Comparison of ENCODE assay signal across 8 cellular contexts in genomic region chr19:41192574-41193419, GRCh38. TPM values are rescaled to one million over a fixed set of nuclear protein-coding genes. Genes with fewer than 3 reads are reported as not detected.
DNase-seq lines count a peak whose midpoint lies in the region; ATAC-seq and TF ChIP-seq lines count a peak whose summit lies in the region.
"Had no signal": no experiment of that assay in that cellular context is flagged by ENCODE, and none has a peak within 500 bp of the region (broad histone marks: within the 10 kb centered on the region; RNA-seq: fewer than 3 reads in every experiment).

Gene CYP2S1, plus strand, starts transcription at chr19:41193219. Its CDS starts 46 bp downstream, at chr19:41193265.

- H3K4me1 Mint-ChIP-seq in activated CD8-positive, alpha-beta T cell treated with anti-CD3 and anti-CD28 coated beads for 36 hours (ENCODE audit: low read depth) = peaks cover 14% of the 10 kb centered on the region

- POLR2A ChIA-PET in activated CD8-positive, alpha-beta T cell treated with anti-CD3 and anti-CD28 coated beads for 36 hours (lab: Charles Lee) = no interaction called here

- no peaks in the 10 kb centered on the region for H3K36me3 ChIP-seq in Karpas-422 (ENCODE audit: insufficient read depth, low read length)

- H3K4me3 ChIP-seq in skin epidermis (peak within 1 kb of the TSS; percentile 35 to 56 (median 37)), Karpas-422 (ENCODE audit: low read length) (no peak within 1 kb of the TSS)

- H3K9me2 ChIP-seq in Karpas-422 (replicated peaks; ENCODE audit: insufficient read depth, low read length) = no peaks in the 10 kb centered on the region

- intact Hi-C loops in activated CD8-positive, alpha-beta T cell treated with anti-CD3 and anti-CD28 coated beads for 36 hours (cut with micrococcal nuclease) = no loop called here
- intact Hi-C loops in left cardiac atrium (cut with DNase I) = no loop called here

- H2AFZ ChIP-seq in Karpas-422 (ENCODE audit: low read length) = no peak within 1 kb of the TSS

- no peak within 1 kb of the TSS for H3K9ac ChIP-seq in Karpas-422 (ENCODE audit: low read length)

- no peaks in the 10 kb centered on the region for H4K20me1 ChIP-seq in Karpas-422 (ENCODE audit: insufficient read depth, low read depth, low read length)

- no peak within 1 kb of the TSS for H3K27ac Mint-ChIP-seq in activated CD8-positive, alpha-beta T cell treated with anti-CD3 and anti-CD28 coated beads for 36 hours

- H3K36me3 Mint-ChIP-seq in activated CD8-positive, alpha-beta T cell treated with anti-CD3 and anti-CD28 coated beads for 36 hours (ENCODE audit: low read depth) = no peaks in the 10 kb centered on the region

- H3K79me2 ChIP-seq in Karpas-422 (ENCODE audit: low read length) = no peaks in the 10 kb centered on the region

- H3K9me3 Mint-ChIP-seq in activated CD8-positive, alpha-beta T cell treated with anti-CD3 and anti-CD28 coated beads for 36 hours = no peaks in the 10 kb centered on the region

- H3K4me2 ChIP-seq in Karpas-422 (ENCODE audit: low read depth, low read length, poor library complexity, severe bottlenecking) = no peak within 1 kb of the TSS

- TF ChIP-seq CTCF in activated CD8-positive, alpha-beta T cell treated with anti-CD3 and anti-CD28 coated beads for 36 hours (IDR thresholded peaks at IDR 0.05) = no peak

- no peaks in the 10 kb centered on the region for H3K4me1 ChIP-seq in Karpas-422 (ENCODE audit: low read length)

- peaks cover 41% of the 10 kb centered on the region for H3K27me3 Mint-ChIP-seq in activated CD8-positive, alpha-beta T cell treated with anti-CD3 and anti-CD28 coated beads for 36 hours

- CTCF ChIA-PET in activated CD8-positive, alpha-beta T cell treated with anti-CD3 and anti-CD28 coated beads for 36 hours (lab: Charles Lee) = no interaction called here

- H3K9me3 ChIP-seq in Karpas-422 (ENCODE audit: low read length) = no peaks in the 10 kb centered on the region

- H3K27ac ChIP-seq in skin epidermis = peak within 1 kb of the TSS in 15 of 21 experiments; percentile 5 to 78 (median 49)
- no peak within 1 kb of the TSS for H3K27ac ChIP-seq in Karpas-422 (ENCODE audit: low read length)

- DNase-seq in HK-2 (ENCODE audit: unreplicated experiment) = peak; percentile 62
- DNase-seq in activated CD8-positive, alpha-beta T cell treated with anti-CD3 and anti-CD28 coated beads for 36 hours = peak; percentile 30
- no peak for DNase-seq in left cardiac atrium
- no peak for DNase-seq in Karpas-422
- DNase-seq in NCI-H446 (lab: John Stamatoyannopoulos, UW) = no peak

- peak; percentile 62 for ATAC-seq in activated CD8-positive, alpha-beta T cell treated with anti-CD3 and anti-CD28 coated beads for 36 hours
- ATAC-seq in left cardiac atrium (peak; percentile 51 to 80), HG03108 (IDR thresholded peaks at IDR 0.05; ENCODE audit: unreplicated experiment) (no peak)

- H3K27me3 ChIP-seq in Karpas-422 (ENCODE audit: low read length) = no peaks in the 10 kb centered on the region

- H3K4me3 Mint-ChIP-seq in activated CD8-positive, alpha-beta T cell treated with anti-CD3 and anti-CD28 coated beads for 36 hours = peak within 1 kb of the TSS; percentile 26

RNA-seq across cellular contexts. Expression of gene CYP2S1, which starts in this region (rescaled TPM):
- not detected for total RNA-seq in activated CD8-positive, alpha-beta T cell treated with anti-CD3 and anti-CD28 coated beads for 36 hours
- total RNA-seq in left cardiac atrium = 1 to 10 TPM; 1.1 to 1.3 TPM
- total RNA-seq in Karpas-422 (2014; rRNA removed; shearing (Covaris generic); ENCODE audit: low replicate concordance) = not detected in 2 replicates
- total RNA-seq: SK-MEL-5 had no signal

Comparison
In these comparisons a context has a peak if more than half of its experiments do, and no peak if none do; other contexts are left out.
1. Peak in DNase-seq and ATAC-seq in activated CD8-positive, alpha-beta T cell treated with anti-CD3 and anti-CD28 coated beads for 36 hours; RNA of the gene not detected or under 1 TPM.